1 cellular context compared by ENCODE assay signal in the genomic region with DNA sequence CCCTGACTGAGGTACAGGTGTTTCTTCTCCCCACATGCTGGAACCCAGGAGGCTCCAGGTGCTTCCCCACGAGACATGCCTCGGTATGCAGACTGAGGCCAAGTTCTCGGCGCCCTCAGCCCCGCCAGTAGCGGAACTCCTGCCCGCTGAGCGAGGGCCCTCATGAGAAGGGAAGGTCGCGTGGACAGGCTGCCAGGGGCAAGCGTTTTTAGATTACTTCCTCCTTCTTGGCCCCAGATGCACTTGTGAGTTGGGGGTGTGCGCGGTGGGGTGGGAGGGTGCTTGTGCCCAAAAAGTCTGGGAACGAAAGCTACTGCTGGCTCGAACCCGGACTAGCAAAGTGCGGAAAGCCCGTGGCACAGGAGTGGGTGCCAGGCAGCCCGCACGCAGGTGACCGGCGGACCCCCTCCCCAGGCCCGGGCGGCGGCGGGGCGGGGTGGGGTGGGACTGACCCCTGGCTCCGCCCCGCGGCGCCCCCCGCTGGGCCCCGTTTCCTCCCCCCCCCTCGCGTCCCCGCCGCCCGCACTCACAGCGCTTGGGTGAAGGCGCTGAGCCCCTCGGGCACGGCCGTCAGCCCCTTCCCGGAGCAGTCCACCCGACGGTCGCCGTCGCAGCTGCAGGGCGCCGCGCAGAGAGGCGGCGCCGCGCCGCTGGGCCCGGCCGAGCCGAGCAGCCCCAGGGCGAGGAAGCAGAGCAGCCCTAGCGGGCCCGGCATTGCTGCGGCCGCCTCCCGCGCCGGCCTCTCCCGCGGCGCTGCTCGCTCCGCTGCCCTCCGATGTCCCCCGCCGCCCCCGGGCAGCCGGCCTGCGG.
TF ChIP-seq lines count a peak whose summit lies in the region.

No MANE protein-coding gene starts in this region.

TF ChIP-seq in HepG2, 621 proteins besides CTCF, POLR2A, EP300 and RAD21 (continued from another document and continues in another):
- TF ChIP-seq, protein P1, sequence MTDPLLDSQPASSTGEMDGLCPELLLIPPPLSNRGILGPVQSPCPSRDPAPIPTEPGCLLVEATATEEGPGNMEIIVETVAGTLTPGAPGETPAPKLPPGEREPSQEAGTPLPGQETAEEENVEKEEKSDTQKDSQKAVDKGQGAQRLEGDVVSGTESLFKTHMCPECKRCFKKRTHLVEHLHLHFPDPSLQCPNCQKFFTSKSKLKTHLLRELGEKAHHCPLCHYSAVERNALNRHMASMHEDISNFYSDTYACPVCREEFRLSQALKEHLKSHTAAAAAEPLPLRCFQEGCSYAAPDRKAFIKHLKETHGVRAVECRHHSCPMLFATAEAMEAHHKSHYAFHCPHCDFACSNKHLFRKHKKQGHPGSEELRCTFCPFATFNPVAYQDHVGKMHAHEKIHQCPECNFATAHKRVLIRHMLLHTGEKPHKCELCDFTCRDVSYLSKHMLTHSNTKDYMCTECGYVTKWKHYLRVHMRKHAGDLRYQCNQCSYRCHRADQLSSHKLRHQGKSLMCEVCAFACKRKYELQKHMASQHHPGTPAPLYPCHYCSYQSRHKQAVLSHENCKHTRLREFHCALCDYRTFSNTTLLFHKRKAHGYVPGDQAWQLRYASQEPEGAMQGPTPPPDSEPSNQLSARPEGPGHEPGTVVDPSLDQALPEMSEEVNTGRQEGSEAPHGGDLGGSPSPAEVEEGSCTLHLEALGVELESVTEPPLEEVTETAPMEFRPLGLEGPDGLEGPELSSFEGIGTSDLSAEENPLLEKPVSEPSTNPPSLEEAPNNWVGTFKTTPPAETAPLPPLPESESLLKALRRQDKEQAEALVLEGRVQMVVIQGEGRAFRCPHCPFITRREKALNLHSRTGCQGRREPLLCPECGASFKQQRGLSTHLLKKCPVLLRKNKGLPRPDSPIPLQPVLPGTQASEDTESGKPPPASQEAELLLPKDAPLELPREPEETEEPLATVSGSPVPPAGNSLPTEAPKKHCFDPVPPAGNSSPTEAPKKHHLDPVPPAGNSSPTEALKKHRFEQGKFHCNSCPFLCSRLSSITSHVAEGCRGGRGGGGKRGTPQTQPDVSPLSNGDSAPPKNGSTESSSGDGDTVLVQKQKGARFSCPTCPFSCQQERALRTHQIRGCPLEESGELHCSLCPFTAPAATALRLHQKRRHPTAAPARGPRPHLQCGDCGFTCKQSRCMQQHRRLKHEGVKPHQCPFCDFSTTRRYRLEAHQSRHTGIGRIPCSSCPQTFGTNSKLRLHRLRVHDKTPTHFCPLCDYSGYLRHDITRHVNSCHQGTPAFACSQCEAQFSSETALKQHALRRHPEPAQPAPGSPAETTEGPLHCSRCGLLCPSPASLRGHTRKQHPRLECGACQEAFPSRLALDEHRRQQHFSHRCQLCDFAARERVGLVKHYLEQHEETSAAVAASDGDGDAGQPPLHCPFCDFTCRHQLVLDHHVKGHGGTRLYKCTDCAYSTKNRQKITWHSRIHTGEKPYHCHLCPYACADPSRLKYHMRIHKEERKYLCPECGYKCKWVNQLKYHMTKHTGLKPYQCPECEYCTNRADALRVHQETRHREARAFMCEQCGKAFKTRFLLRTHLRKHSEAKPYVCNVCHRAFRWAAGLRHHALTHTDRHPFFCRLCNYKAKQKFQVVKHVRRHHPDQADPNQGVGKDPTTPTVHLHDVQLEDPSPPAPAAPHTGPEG (CRISPR knock-in tag; IDR thresholded peaks at IDR 0.05), result no peak
- TF ChIP-seq, protein P2, sequence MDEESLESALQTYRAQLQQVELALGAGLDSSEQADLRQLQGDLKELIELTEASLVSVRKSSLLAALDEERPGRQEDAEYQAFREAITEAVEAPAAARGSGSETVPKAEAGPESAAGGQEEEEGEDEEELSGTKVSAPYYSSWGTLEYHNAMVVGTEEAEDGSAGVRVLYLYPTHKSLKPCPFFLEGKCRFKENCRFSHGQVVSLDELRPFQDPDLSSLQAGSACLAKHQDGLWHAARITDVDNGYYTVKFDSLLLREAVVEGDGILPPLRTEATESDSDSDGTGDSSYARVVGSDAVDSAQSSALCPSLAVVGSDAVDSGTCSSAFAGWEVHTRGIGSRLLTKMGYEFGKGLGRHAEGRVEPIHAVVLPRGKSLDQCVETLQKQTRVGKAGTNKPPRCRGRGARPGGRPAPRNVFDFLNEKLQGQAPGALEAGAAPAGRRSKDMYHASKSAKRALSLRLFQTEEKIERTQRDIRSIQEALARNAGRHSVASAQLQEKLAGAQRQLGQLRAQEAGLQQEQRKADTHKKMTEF (CRISPR knock-in tag; IDR thresholded peaks at IDR 0.05), result 0 out of 2 replicates have a peak, but pooled peaks have one; percentile 14
- TF ChIP-seq ARNT2 (CRISPR knock-in tag; IDR thresholded peaks at IDR 0.05; ENCODE audit: low read depth) (0 out of 2 replicates have a peak, but pooled peaks have one; percentile 32), JDP2 (CRISPR knock-in tag; IDR thresholded peaks at IDR 0.05; ENCODE audit: borderline replicate concordance) (no peak), SRF (IDR thresholded peaks at IDR 0.05; ENCODE audit: low read depth, low read length) (no peak), SOX6 (IDR thresholded peaks at IDR 0.05) (no peak), SOX6 (CRISPR knock-in tag; IDR thresholded peaks at IDR 0.05) (0 out of 2 replicates have a peak, but pooled peaks have one; percentile 18), ELF1 (CRISPR knock-in tag; IDR thresholded peaks at IDR 0.05) (no peak), NR2C2 (CRISPR knock-in tag; IDR thresholded peaks at IDR 0.05; ENCODE audit: borderline replicate concordance) (no peak), GZF1 (CRISPR knock-in tag; IDR thresholded peaks at IDR 0.05) (no peak), CEBPG (CRISPR knock-in tag; IDR thresholded peaks at IDR 0.05) (no peak), NR2F1 (CRISPR knock-in tag; IDR thresholded peaks at IDR 0.05) (no peak), ZNF563 (CRISPR knock-in tag; IDR thresholded peaks at IDR 0.05) (no peak), ZNF577 (CRISPR knock-in tag; IDR thresholded peaks at IDR 0.05; ENCODE audit: borderline replicate concordance, low read depth) (no peak), ZFP41 (CRISPR knock-in tag; IDR thresholded peaks at IDR 0.05; ENCODE audit: borderline replicate concordance) (no peak), RXRA (CRISPR knock-in tag; IDR thresholded peaks at IDR 0.05) (peak; percentile 49; the same call in 1 of the 2 replicates), PHF20 (CRISPR knock-in tag; IDR thresholded peaks at IDR 0.05) (no peak), TEAD2 (CRISPR knock-in tag; IDR thresholded peaks at IDR 0.05) (no peak), SIN3A (IDR thresholded peaks at IDR 0.05; ENCODE audit: borderline replicate concordance, low read depth, low read length) (peak; percentile 34; the same call in 1 of the 2 replicates), PPARG (CRISPR knock-in tag; conservative IDR thresholded peaks at IDR 0.05) (no peak), ZNF251 (CRISPR knock-in tag; IDR thresholded peaks at IDR 0.05) (no peak), CHD2 (IDR thresholded peaks at IDR 0.05; ENCODE audit: low read depth, low read length) (no peak), CHCHD3 (CRISPR knock-in tag; IDR thresholded peaks at IDR 0.05) (no peak), GTF2F1 (IDR thresholded peaks at IDR 0.05; ENCODE audit: low read length) (no peak), ZMYM3 (CRISPR knock-in tag; IDR thresholded peaks at IDR 0.05) (0 out of 2 replicates have a peak, but pooled peaks have one; percentile 18), KLF11 (CRISPR knock-in tag; IDR thresholded peaks at IDR 0.05) (no peak), ESRRA (CRISPR knock-in tag; IDR thresholded peaks at IDR 0.05; ENCODE audit: low read depth) (no peak), FOXA3 (CRISPR knock-in tag; IDR thresholded peaks at IDR 0.05) (no peak), ZNF354B (CRISPR knock-in tag; IDR thresholded peaks at IDR 0.05) (no peak), ZNF850 (CRISPR knock-in tag; conservative IDR thresholded peaks at IDR 0.05) (no peak)
- TF ChIP-seq, protein P3, sequence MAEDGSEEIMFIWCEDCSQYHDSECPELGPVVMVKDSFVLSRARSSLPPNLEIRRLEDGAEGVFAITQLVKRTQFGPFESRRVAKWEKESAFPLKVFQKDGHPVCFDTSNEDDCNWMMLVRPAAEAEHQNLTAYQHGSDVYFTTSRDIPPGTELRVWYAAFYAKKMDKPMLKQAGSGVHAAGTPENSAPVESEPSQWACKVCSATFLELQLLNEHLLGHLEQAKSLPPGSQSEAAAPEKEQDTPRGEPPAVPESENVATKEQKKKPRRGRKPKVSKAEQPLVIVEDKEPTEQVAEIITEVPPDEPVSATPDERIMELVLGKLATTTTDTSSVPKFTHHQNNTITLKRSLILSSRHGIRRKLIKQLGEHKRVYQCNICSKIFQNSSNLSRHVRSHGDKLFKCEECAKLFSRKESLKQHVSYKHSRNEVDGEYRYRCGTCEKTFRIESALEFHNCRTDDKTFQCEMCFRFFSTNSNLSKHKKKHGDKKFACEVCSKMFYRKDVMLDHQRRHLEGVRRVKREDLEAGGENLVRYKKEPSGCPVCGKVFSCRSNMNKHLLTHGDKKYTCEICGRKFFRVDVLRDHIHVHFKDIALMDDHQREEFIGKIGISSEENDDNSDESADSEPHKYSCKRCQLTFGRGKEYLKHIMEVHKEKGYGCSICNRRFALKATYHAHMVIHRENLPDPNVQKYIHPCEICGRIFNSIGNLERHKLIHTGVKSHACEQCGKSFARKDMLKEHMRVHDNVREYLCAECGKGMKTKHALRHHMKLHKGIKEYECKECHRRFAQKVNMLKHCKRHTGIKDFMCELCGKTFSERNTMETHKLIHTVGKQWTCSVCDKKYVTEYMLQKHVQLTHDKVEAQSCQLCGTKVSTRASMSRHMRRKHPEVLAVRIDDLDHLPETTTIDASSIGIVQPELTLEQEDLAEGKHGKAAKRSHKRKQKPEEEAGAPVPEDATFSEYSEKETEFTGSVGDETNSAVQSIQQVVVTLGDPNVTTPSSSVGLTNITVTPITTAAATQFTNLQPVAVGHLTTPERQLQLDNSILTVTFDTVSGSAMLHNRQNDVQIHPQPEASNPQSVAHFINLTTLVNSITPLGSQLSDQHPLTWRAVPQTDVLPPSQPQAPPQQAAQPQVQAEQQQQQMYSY (CRISPR knock-in tag; IDR thresholded peaks at IDR 0.05), result no peak
- TF ChIP-seq, protein P4, sequence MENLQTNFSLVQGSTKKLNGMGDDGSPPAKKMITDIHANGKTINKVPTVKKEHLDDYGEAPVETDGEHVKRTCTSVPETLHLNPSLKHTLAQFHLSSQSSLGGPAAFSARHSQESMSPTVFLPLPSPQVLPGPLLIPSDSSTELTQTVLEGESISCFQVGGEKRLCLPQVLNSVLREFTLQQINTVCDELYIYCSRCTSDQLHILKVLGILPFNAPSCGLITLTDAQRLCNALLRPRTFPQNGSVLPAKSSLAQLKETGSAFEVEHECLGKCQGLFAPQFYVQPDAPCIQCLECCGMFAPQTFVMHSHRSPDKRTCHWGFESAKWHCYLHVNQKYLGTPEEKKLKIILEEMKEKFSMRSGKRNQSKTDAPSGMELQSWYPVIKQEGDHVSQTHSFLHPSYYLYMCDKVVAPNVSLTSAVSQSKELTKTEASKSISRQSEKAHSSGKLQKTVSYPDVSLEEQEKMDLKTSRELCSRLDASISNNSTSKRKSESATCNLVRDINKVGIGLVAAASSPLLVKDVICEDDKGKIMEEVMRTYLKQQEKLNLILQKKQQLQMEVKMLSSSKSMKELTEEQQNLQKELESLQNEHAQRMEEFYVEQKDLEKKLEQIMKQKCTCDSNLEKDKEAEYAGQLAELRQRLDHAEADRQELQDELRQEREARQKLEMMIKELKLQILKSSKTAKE (CRISPR knock-in tag; IDR thresholded peaks at IDR 0.05; ENCODE audit: borderline replicate concordance), result 0 out of 2 replicates have a peak, but pooled peaks have one; percentile 21
- TF ChIP-seq, protein P5, sequence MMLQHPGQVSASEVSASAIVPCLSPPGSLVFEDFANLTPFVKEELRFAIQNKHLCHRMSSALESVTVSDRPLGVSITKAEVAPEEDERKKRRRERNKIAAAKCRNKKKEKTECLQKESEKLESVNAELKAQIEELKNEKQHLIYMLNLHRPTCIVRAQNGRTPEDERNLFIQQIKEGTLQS (CRISPR knock-in tag; IDR thresholded peaks at IDR 0.05), result no peak
- TF ChIP-seq, protein P6, sequence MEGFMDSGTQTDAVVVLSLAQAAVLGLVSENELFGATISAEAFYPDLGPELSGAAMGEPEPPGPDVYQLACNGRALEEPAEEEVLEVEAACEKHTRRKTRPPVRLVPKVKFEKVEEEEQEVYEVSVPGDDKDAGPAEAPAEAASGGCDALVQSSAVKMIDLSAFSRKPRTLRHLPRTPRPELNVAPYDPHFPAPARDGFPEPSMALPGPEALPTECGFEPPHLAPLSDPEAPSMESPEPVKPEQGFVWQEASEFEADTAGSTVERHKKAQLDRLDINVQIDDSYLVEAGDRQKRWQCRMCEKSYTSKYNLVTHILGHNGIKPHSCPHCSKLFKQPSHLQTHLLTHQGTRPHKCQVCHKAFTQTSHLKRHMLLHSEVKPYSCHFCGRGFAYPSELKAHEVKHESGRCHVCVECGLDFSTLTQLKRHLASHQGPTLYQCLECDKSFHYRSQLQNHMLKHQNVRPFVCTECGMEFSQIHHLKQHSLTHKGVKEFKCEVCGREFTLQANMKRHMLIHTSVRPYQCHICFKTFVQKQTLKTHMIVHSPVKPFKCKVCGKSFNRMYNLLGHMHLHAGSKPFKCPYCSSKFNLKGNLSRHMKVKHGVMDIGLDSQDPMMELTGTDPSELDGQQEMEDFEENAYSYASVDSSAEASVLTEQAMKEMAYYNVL (CRISPR knock-in tag; IDR thresholded peaks at IDR 0.05; ENCODE audit: borderline replicate concordance), result 0 out of 2 replicates have a peak, but pooled peaks have one; percentile 29
- TF ChIP-seq, protein P7, sequence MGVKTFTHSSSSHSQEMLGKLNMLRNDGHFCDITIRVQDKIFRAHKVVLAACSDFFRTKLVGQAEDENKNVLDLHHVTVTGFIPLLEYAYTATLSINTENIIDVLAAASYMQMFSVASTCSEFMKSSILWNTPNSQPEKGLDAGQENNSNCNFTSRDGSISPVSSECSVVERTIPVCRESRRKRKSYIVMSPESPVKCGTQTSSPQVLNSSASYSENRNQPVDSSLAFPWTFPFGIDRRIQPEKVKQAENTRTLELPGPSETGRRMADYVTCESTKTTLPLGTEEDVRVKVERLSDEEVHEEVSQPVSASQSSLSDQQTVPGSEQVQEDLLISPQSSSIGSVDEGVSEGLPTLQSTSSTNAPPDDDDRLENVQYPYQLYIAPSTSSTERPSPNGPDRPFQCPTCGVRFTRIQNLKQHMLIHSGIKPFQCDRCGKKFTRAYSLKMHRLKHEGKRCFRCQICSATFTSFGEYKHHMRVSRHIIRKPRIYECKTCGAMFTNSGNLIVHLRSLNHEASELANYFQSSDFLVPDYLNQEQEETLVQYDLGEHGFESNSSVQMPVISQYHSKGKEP (CRISPR knock-in tag; IDR thresholded peaks at IDR 0.05), result no peak
- TF ChIP-seq, protein P8, sequence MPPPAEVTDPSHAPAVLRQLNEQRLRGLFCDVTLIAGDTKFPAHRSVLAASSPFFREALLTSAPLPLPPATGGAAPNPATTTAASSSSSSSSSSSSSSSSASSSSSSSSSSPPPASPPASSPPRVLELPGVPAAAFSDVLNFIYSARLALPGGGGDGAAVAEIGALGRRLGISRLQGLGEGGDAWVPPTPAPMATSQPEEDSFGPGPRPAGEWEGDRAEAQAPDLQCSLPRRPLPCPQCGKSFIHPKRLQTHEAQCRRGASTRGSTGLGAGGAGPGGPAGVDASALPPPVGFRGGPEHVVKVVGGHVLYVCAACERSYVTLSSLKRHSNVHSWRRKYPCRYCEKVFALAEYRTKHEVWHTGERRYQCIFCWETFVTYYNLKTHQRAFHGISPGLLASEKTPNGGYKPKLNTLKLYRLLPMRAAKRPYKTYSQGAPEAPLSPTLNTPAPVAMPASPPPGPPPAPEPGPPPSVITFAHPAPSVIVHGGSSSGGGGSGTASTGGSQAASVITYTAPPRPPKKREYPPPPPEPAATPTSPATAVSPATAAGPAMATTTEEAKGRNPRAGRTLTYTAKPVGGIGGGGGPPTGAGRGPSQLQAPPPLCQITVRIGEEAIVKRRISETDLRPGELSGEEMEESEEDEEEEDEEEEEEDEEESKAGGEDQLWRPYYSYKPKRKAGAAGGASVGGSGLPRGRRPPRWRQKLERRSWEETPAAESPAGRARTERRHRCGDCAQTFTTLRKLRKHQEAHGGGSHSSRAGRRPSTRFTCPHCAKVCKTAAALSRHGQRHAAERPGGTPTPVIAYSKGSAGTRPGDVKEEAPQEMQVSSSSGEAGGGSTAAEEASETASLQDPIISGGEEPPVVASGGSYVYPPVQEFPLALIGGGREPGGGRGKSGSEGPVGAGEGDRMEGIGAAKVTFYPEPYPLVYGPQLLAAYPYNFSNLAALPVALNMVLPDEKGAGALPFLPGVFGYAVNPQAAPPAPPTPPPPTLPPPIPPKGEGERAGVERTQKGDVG (CRISPR knock-in tag; IDR thresholded peaks at IDR 0.05; ENCODE audit: borderline replicate concordance), result no peak
